Comparison of ENCODE assay signal across 8 cellular contexts in the genomic region with DNA sequence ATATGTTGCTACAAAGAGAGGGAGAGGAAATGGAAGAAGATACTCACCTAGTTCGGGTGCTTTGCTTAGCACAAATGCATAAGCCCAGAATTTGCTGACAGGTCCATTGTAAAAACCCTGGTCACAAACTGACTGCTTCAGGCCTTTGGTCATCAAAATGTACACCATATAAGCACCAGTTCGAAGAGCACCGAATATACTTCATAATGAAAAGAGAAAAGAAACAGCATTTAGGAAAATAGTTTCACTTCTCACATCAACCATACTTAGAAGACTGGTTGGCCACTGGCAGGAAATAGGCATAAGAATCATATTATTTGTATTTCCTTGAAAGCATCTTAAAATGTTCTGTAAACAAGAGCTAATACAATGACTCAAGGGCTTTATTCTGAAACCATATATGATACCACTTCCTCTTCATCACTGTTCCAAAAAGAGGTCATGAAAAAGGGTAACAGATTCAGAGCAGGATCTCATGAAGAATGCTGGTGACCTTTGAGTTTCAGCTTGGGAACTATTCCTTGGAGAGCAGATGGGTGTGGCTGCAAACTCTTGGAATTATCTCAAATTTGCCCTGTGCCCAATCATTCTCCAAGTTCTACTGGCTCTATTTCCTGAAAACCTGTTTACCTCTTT.
DNase-seq lines count a peak whose midpoint lies in the region; ATAC-seq and TF ChIP-seq lines count a peak whose summit lies in the region.

No MANE protein-coding gene starts in this region.

- H3K4me3 ChIP-seq in epithelial cell of esophagus (ENCODE audit: low read length) = no peak overlapping the region

- TF ChIP-seq CTCF in epithelial cell of esophagus (IDR thresholded peaks at IDR 0.05; ENCODE audit: insufficient read depth, low read depth, low read length, missing control alignments) = no peak

- ATAC-seq in GM19463 (IDR thresholded peaks at IDR 0.05; ENCODE audit: unreplicated experiment) = peak; percentile 56
- ATAC-seq in HG03442 (IDR thresholded peaks at IDR 0.05; ENCODE audit: unreplicated experiment) = peak; percentile 74

- DNase-seq in EH (ENCODE audit: low read depth) (peak; percentile 35), epithelial cell of esophagus (ENCODE audit: low read depth) (peak; percentile 19), iPS-NIHi7 (ENCODE audit: extremely low spot score) (no peak), NCI-H146 (lab: John Stamatoyannopoulos, UW) (no peak)
- no peak for DNase-seq in stimulated activated CD4-positive, alpha-beta T cell treated with anti-CD3 and anti-CD28 coated beads, Interleukin-15, amount 100 ng/mL, for 24 hours
- no peak for DNase-seq in activated CD4-positive, CD25-positive, alpha-beta regulatory T cell (lab: John Stamatoyannopoulos, UW)

Comparison
In these comparisons a context has a peak if more than half of its experiments do, and no peak if none do; other contexts are left out.
1. DNase-seq: peak in EH (single experiment) and epithelial cell of esophagus (single experiment); none in iPS-NIHi7 (single experiment), stimulated activated CD4-positive, alpha-beta T cell treated with anti-CD3 and anti-CD28 coated beads, Interleukin-15, amount 100 ng/mL, for 24 hours (single experiment), activated CD4-positive, CD25-positive, alpha-beta regulatory T cell (0 of 4) and NCI-H146 (single experiment).